ENCODE assay signal across 8 cellular contexts in the genomic region with DNA sequence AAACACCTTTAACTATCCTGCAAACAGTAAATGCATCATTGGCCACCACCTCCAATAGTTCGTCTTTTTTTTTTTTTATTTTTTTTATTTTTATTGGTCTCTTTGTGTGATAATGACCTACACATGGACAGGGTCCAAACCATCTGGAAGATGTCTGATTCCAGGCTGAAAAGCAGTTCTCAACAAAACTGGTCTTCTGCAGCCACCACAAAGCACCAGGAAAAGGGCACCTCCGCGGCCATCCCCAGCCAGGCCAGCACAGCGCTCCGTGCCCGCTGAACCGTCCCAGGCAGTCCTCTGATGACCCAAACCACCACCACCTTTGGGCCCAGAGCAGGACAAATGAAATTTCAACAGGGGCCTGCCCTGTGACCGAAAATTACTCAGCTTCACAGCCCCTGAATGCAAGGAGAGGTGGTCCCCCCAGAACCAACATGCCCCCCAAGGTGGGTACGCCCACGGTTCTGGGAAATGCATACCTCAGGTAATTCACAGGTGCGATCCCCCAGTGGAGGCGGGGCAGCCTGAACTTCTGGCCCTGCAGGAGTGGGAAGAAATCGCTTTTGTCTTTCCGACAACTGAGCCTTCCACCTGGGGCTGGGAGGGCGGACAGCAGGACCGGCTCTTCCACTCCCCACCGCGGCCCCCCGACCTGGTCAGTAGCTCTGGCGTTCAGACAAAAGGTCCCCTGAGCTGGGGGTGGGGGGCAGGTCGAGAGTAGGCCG. TPM values are rescaled to one million over a fixed set of nuclear protein-coding genes. Genes with fewer than 3 reads are reported as not detected.
DNase-seq lines count a peak whose midpoint lies in the region; ATAC-seq and TF ChIP-seq lines count a peak whose summit lies in the region.

No MANE protein-coding gene starts in this region.

- no peak overlapping the region for H2AFZ ChIP-seq in fibroblast of lung (ENCODE audit: low read length)

- TF ChIP-seq CTCF in cardiac muscle cell (IDR thresholded peaks at IDR 0.05; ENCODE audit: low read depth, low read length): no peak
- no peak for TF ChIP-seq CTCF in fibroblast of lung (conservative IDR thresholded peaks at IDR 0.05 in 1 of 2, IDR thresholded peaks at IDR 0.05 in 1 of 2; ENCODE audit: low read depth in 1 of 2, low read length in 2 of 2)

- H3K36me3 ChIP-seq in cardiac muscle cell (no peaks in the 10 kb centered on the region), fibroblast of lung (ENCODE audit: control insufficient read depth, insufficient read depth, low read length) (no peaks in the 10 kb centered on the region), rectal smooth muscle tissue (ENCODE audit: control insufficient read depth, insufficient read depth, low read length) (no peaks in the 10 kb centered on the region)

- H3K4me1 ChIP-seq in cardiac muscle cell (ENCODE audit: low read depth) (peaks cover 17% of the 10 kb centered on the region), fibroblast of lung (ENCODE audit: control insufficient read depth, extremely low read depth, insufficient read depth, low read length) (no peaks in the 10 kb centered on the region), rectal smooth muscle tissue (ENCODE audit: control insufficient read depth, insufficient read depth, low read length) (peaks cover 5% of the 10 kb centered on the region)

- peaks cover 45% of the 10 kb centered on the region for H3K79me2 ChIP-seq in fibroblast of lung (ENCODE audit: control insufficient read depth, insufficient read depth, low read length)

- H3K9me3 ChIP-seq in cardiac muscle cell (ENCODE audit: low read depth) (no peaks in the 10 kb centered on the region), fibroblast of lung (ENCODE audit: control insufficient read depth, insufficient read depth, low read depth, low read length) (no peaks in the 10 kb centered on the region)

- H3K27me3 ChIP-seq in cardiac muscle cell: no peaks in the 10 kb centered on the region
- no peaks in the 10 kb centered on the region for H3K27me3 ChIP-seq in fibroblast of lung (ENCODE audit: control insufficient read depth, insufficient read depth, low read length)
- H3K27me3 ChIP-seq in rectal smooth muscle tissue (ENCODE audit: control insufficient read depth, insufficient read depth, low read length): peaks cover 4% of the 10 kb centered on the region

- no peaks in the 10 kb centered on the region for H4K20me1 ChIP-seq in fibroblast of lung (ENCODE audit: control insufficient read depth, extremely low read depth, insufficient read depth, low read length)

- intact Hi-C loops in left ventricle myocardium superior (cut with micrococcal nuclease): no loop called here

- H3K4me2 ChIP-seq in fibroblast of lung (ENCODE audit: extremely low read depth, insufficient read depth, low read length): peak overlapping the region; percentile 83

- H3K9ac ChIP-seq in fibroblast of lung (ENCODE audit: insufficient read depth, low read length) (peak overlapping the region; percentile 84), rectal smooth muscle tissue (ENCODE audit: low read length) (no peak overlapping the region)

- DNase-seq in cardiac muscle cell (ENCODE audit: low read depth in 1 of 2, low spot score in 1 of 2): peak in 1 of 2 donors; percentile 39
- DNase-seq in left ventricle myocardium superior: no peak
- DNase-seq in activated CD4-positive, alpha-beta T cell treated with anti-CD3 and anti-CD28 coated beads, Interleukin-2, amount 50 U/mL, for 1 hour: peak; percentile 41
- peak in 1 of 2 donors; percentile 54 for DNase-seq in fibroblast of lung (ENCODE audit: low read depth in 2 of 2)
- DNase-seq in NCI-H1092 (lab: John Stamatoyannopoulos, UW): no peak
- no peak for DNase-seq in NCI-H1092 treated with DMSO at 0.1 percent for 48 hours (lab: John Stamatoyannopoulos, UW)
- DNase-seq in T-helper 9 cell: no peak

- H3K4me3 ChIP-seq in cardiac muscle cell: peak overlapping the region; percentile 50
- peak overlapping the region; percentile 86 to 99 (median 96) for H3K4me3 ChIP-seq in fibroblast of lung (replicated peaks in 1 of 4; ENCODE audit: control extremely low read depth in 1 of 4, insufficient read depth in 1 of 4, low read depth in 3 of 4, low read length in 4 of 4)
- H3K4me3 ChIP-seq in rectal smooth muscle tissue (ENCODE audit: low read length): peak overlapping the region; percentile 87

- H3K27ac ChIP-seq in cardiac muscle cell (no peak overlapping the region), fibroblast of lung (ENCODE audit: insufficient read depth, low read length) (peak overlapping the region; percentile 88), rectal smooth muscle tissue (ENCODE audit: low read depth, low read length) (no peak overlapping the region)

- ATAC-seq in left ventricle myocardium superior: no peak

RNA-seq across cellular contexts. Expression of a gene that starts 1.6 kb away (rescaled TPM):
- total RNA-seq in cardiac muscle cell (5.6 and 7.0 TPM in 2 replicates), left ventricle myocardium superior (1.5 TPM), fibroblast of lung (50.6 and 80.9 TPM in 2 replicates)
- polyA plus RNA-seq in cardiac muscle cell (10.0 and 12.1 TPM in 2 replicates), fibroblast of lung (23.2 and 45.5 TPM in 2 replicates)
- polyA plus RNA-seq in fibroblast of lung (2012): 27.3 and 58.5 TPM in 2 replicates
- 7.7 and 21.0 TPM in 2 replicates for polyA minus RNA-seq in fibroblast of lung (ENCODE audit: low replicate concordance)
